22 cellular contexts compared by ENCODE assay signal in the genomic region with DNA sequence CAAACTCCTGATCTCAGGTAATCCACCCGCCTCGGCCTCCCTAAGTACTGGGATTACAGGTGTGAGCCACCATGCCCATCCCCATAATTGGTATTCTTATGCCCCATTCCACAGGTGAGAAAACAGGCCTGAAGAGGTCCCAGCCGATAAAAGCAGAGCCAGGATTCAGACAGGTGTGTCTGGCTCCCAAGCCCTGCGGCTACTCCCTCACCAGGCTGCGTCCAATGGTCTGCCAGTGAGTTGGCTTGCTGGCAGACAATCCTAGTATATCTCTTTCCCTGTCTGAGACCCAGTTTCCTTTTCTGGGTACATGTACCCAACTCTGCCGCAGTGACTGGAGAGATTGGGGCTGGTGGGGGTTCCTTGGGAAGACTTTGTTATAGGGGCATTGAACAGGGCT. TPM values are rescaled to one million over a fixed set of nuclear protein-coding genes. Genes with fewer than 3 reads are reported as not detected.
A peak's percentile ranks its signal among the peaks of the same experiment; 100 is the strongest.
DNase-seq lines count a peak whose midpoint lies in the region; ATAC-seq and TF ChIP-seq lines count a peak whose summit lies in the region.
"Had no signal": no experiment of that assay in that cellular context is flagged by ENCODE, and none has a peak within 500 bp of the region (broad histone marks: within the 10 kb centered on the region; RNA-seq: fewer than 3 reads in every experiment).

No MANE protein-coding gene starts in this region.

- H3K27me3 Mint-ChIP-seq in activated naive CD8-positive, alpha-beta T cell, result peaks cover 5% of the 10 kb centered on the region
- peaks cover 19% of the 10 kb centered on the region for H3K27me3 Mint-ChIP-seq in activated naive CD8-positive, alpha-beta T cell treated with anti-CD3 and anti-CD28 coated beads, Interleukin-2, amount 50 U/mL, for 24 hours
- H3K27me3 Mint-ChIP-seq in T-helper 17 cell, result peaks cover 4% of the 10 kb centered on the region
- peaks cover 0 to 8% (median 8%) of the 10 kb centered on the region in 3 donors for H3K27me3 Mint-ChIP-seq in naive B cell

- H3K27ac Mint-ChIP-seq in activated naive CD8-positive, alpha-beta T cell, result no peak overlapping the region
- no peak overlapping the region for H3K27ac Mint-ChIP-seq in activated naive CD8-positive, alpha-beta T cell treated with anti-CD3 and anti-CD28 coated beads, Interleukin-2, amount 50 U/mL, for 24 hours
- H3K27ac Mint-ChIP-seq in T-helper 17 cell, result peak overlapping the region; percentile 45
- peak overlapping the region in 1 of 6 donors; percentile 67 for H3K27ac Mint-ChIP-seq in naive B cell

- TF ChIP-seq POLR2A in adrenal gland (IDR thresholded peaks at IDR 0.05), result no peak

- no peaks in the 10 kb centered on the region for H3K36me3 Mint-ChIP-seq in activated naive CD8-positive, alpha-beta T cell
- H3K36me3 Mint-ChIP-seq in activated naive CD8-positive, alpha-beta T cell treated with anti-CD3 and anti-CD28 coated beads, Interleukin-2, amount 50 U/mL, for 24 hours (ENCODE audit: low read depth), result no peaks in the 10 kb centered on the region
- H3K36me3 Mint-ChIP-seq in T-helper 17 cell (ENCODE audit: low read depth) (no peaks in the 10 kb centered on the region), naive B cell (no peaks in the 10 kb centered on the region)

- H3K4me3 Mint-ChIP-seq in activated naive CD8-positive, alpha-beta T cell, result peak overlapping the region; percentile 51
- H3K4me3 Mint-ChIP-seq in activated naive CD8-positive, alpha-beta T cell treated with anti-CD3 and anti-CD28 coated beads, Interleukin-2, amount 50 U/mL, for 24 hours, result no peak overlapping the region
- H3K4me3 Mint-ChIP-seq in T-helper 17 cell (peak overlapping the region; percentile 81), naive B cell (peak overlapping the region; percentile 22 to 87 (median 68))

- H3K4me1 Mint-ChIP-seq in activated naive CD8-positive, alpha-beta T cell (ENCODE audit: low read depth), result peaks cover 14% of the 10 kb centered on the region
- peaks cover 11% of the 10 kb centered on the region for H3K4me1 Mint-ChIP-seq in activated naive CD8-positive, alpha-beta T cell treated with anti-CD3 and anti-CD28 coated beads, Interleukin-2, amount 50 U/mL, for 24 hours
- H3K4me1 Mint-ChIP-seq in T-helper 17 cell (no peaks in the 10 kb centered on the region), naive B cell (peaks cover 3 to 19% (median 4%) of the 10 kb centered on the region in 3 donors)

- no peaks in the 10 kb centered on the region for H3K9me3 ChIP-seq in T-helper 17 cell (ENCODE audit: control insufficient read depth, low read length, poor library complexity, severe bottlenecking)
- no peaks in the 10 kb centered on the region for H3K9me3 ChIP-seq in tibial artery
- H3K9me3 ChIP-seq in adrenal gland (replicated peaks in 1 of 3), result no peaks in the 10 kb centered on the region
- H3K9me3 ChIP-seq: tibial nerve had no signal

- no peak for DNase-seq in activated naive CD8-positive, alpha-beta T cell treated with anti-CD3 and anti-CD28 coated beads, Interleukin-2, amount 50 U/mL, for 24 hours
- DNase-seq in T-helper 17 cell (no peak), naive B cell (no peak), tibial artery (no peak), NCI-H2107 treated with DMSO at 0.1 percent for 48 hours (lab: John Stamatoyannopoulos, UW; ENCODE audit: unreplicated experiment) (no peak), adrenal gland (no peak), MV-4-11 (lab: John Stamatoyannopoulos, UW) (no peak)
- DNase-seq: activated gamma-delta T cell; COR-L47; DND-41; effector CD4-positive, alpha-beta T cell; mesenchymal stem cell; NCI-H1048; NCI-H2081 treated with DMSO at 0.1 percent for 48 hours; stimulated activated CD4-positive, alpha-beta T cell treated with anti-CD3 and anti-CD28 coated beads, Interleukin-2, amount 100 ng/mL, for 24 hours; stimulated activated naive CD8-positive, alpha-beta T cell treated with anti-CD3 and anti-CD28 coated beads, Interleukin-15, Interleukin-2, amounts not matched to agents 100 U/mL and 50 U/mL, for 24 hours had no signal

- H3K36me3 ChIP-seq in tibial artery (no peaks in the 10 kb centered on the region), adrenal gland (replicated peaks in 1 of 2) (no peaks in the 10 kb centered on the region)
- H3K36me3 ChIP-seq: tibial nerve had no signal

- intact Hi-C loops in tibial artery (cut with DNase I; ENCODE audit: low total_unique reads), result no loop called here
- intact Hi-C loops in adrenal gland (cut with DNase I), result loop anchor here in 1 of 2 donors (10.0 kb wide), 1 partner anchor 59 kb away; no protein-coding TSS in a partner anchor

- ATAC-seq in activated naive CD8-positive, alpha-beta T cell treated with anti-CD3 and anti-CD28 coated beads, Interleukin-2, amount 50 U/mL, for 24 hours, result no peak
- ATAC-seq in T-helper 17 cell (no peak), naive B cell (ENCODE audit: low read depth in 2 of 2) (no peak)
- ATAC-seq: activated CD4-positive, CD25-positive, alpha-beta regulatory T cell treated with anti-CD3 and anti-CD28 coated beads, Interleukin-2, amount 50 U/mL, for 24 hours; esophagus mucosa; stimulated activated naive CD8-positive, alpha-beta T cell treated with anti-CD3 and anti-CD28 coated beads, Interleukin-15, Interleukin-2, amounts not matched to agents 100 U/mL and 50 U/mL, for 24 hours had no signal

- H3K4me1 ChIP-seq in tibial artery (peaks cover 0 to 33% (median 22%) of the 10 kb centered on the region in 4 donors), adrenal gland (replicated peaks in 1 of 2) (peaks cover 5 to 17% of the 10 kb centered on the region in 2 donors)

- H3K4me3 ChIP-seq in tibial artery (no peak overlapping the region), adrenal gland (no peak overlapping the region)
- H3K4me3 ChIP-seq: skin epidermis, tibial nerve had no signal

- no peaks in the 10 kb centered on the region for H3K9me3 Mint-ChIP-seq in activated naive CD8-positive, alpha-beta T cell (ENCODE audit: low read depth)
- H3K9me3 Mint-ChIP-seq in activated naive CD8-positive, alpha-beta T cell treated with anti-CD3 and anti-CD28 coated beads, Interleukin-2, amount 50 U/mL, for 24 hours, result no peaks in the 10 kb centered on the region
- no peaks in the 10 kb centered on the region for H3K9me3 Mint-ChIP-seq in naive B cell

- peak overlapping the region; percentile 89 to 94 for H3K27ac ChIP-seq in tibial artery
- H3K27ac ChIP-seq in adrenal gland, result no peak overlapping the region
- H3K27ac ChIP-seq: KMS-11 had no signal

- TF ChIP-seq CTCF in tibial artery (IDR thresholded peaks at IDR 0.05) (no peak), adrenal gland (IDR thresholded peaks at IDR 0.05) (no peak)

- no peaks in the 10 kb centered on the region for H3K27me3 ChIP-seq in tibial artery
- no peaks in the 10 kb centered on the region for H3K27me3 ChIP-seq in adrenal gland
- H3K27me3 ChIP-seq: tibial nerve had no signal

- 87 to 98% (median 89%) methylated on average over 6 of the region's 6 CpGs for WGBS in adrenal gland, 4 donors

RNA-seq across cellular contexts. Expression of gene TSPAN9, which starts 1.9 kb away (rescaled TPM):
- total RNA-seq in T-helper 17 cell, result 10 to 100 TPM in 1 of 2 donors, 1 to 10 TPM in 1; 1.4 to 24.2 TPM
- polyA plus RNA-seq in naive B cell (ENCODE audit: low read depth in 6 of 6), result under 1 TPM in 4 of 6 donors, not detected in 2; 0.26 to 0.49 (median 0.41) TPM
- total RNA-seq in adrenal gland, result 10 to 100 TPM; 15.3 to 31.4 (median 27.3) TPM
- polyA plus RNA-seq in adrenal gland, result 10 to 100 TPM; 12.4 to 18.1 (median 16.5) TPM

Comparison
In these comparisons a context has a peak if more than half of its experiments do, and no peak if none do; other contexts are left out.
1. H3K27ac ChIP-seq: peak in tibial artery (2 of 2); none in adrenal gland (0 of 5).